Comparison of ENCODE assay signal across 25 cellular contexts in genomic region chr5:73981696-73982095, GRCh38.
"Had no signal": no experiment of that assay in that cellular context is flagged by ENCODE, and none has a peak within 500 bp of the region (broad histone marks: within the 10 kb centered on the region; RNA-seq: fewer than 3 reads in every experiment).

No MANE protein-coding gene starts in this region.

- ATAC-seq: heart right ventricle; left cardiac atrium; left lung; mucosa of descending colon; natural killer cell treated with Interleukin-12 subunit alpha and Interleukin-12 subunit beta and Interleukin-15 and Interleukin-18, amount 100 ng/mL, for 72 hours; sciatic nerve; stimulated activated naive CD8-positive, alpha-beta T cell treated with anti-CD3 and anti-CD28 coated beads, Interleukin-15, amount 100 ng/mL, for 72 hours had no signal

- H3K36me3 ChIP-seq: heart right ventricle, left lung, prostate gland, right atrium auricular region, suprapubic skin, vagina had no signal

- DNase-seq: dorsolateral prefrontal cortex; effector CD4-positive, alpha-beta T cell; foreskin melanocyte; glutamatergic neuron; heart right ventricle; hippocampal formation; left cardiac atrium; left lung; mesenchymal stem cell; mucosa of descending colon; naive B cell; stimulated activated CD4-positive, alpha-beta T cell treated with anti-CD3 and anti-CD28 coated beads, Interleukin-12 subunit alpha, Interleukin-12 subunit beta, amount 100 ng/mL, for 4 hours; stimulated activated CD4-positive, alpha-beta T cell treated with anti-CD3 and anti-CD28 coated beads, Interleukin-1b, Interleukin-23, amount 100 ng/mL, for 48 hours; stimulated activated CD4-positive, alpha-beta T cell treated with anti-CD3 and anti-CD28 coated beads, Interleukin-4, amount 100 ng/mL, for 1 hour; stimulated activated CD8-positive, alpha-beta memory T cell treated with anti-CD3 and anti-CD28 coated beads, Interleukin-4, amount 100 ng/mL, for 48 hours; stimulated activated naive CD4-positive, alpha-beta T cell; stimulated activated naive CD8-positive, alpha-beta T cell treated with anti-CD3 and anti-CD28 coated beads, Interleukin-15, amount 100 ng/mL, for 72 hours; trophoblast cell had no signal

- H3K27ac ChIP-seq: dorsolateral prefrontal cortex, heart right ventricle, left lung, prostate gland, right atrium auricular region, suprapubic skin, vagina had no signal

- H3K9me3 ChIP-seq: left lung, mucosa of descending colon, prostate gland, right atrium auricular region, suprapubic skin, vagina had no signal

- H3K4me3 ChIP-seq: dorsolateral prefrontal cortex, heart right ventricle, left lung, mucosa of descending colon, prostate gland, right atrium auricular region, smooth muscle cell, suprapubic skin, vagina had no signal

- H3K27me3 ChIP-seq: dorsolateral prefrontal cortex, heart right ventricle, left lung, right atrium auricular region, suprapubic skin, vagina had no signal
